Comparison of ENCODE assay signal across 1 cellular context in genomic region chr22:25027959-25028840, GRCh38.
TF ChIP-seq lines count a peak whose summit lies in the region.

No MANE protein-coding gene starts in this region.

TF ChIP-seq in H1, 55 proteins besides CTCF, POLR2A, EP300 and RAD21:
- TF ChIP-seq MAX (IDR thresholded peaks at IDR 0.05) (peak; percentile 44; the same call in 1 of the 2 replicates), KDM4A (IDR thresholded peaks at IDR 0.05; ENCODE audit: low read depth, low read length, severe bottlenecking) (no peak), HDAC6 (IDR thresholded peaks at IDR 0.05; ENCODE audit: low read depth, low read length) (no peak), TCF12 (IDR thresholded peaks at IDR 0.05; ENCODE audit: low read depth, low read length) (no peak), YY1 (IDR thresholded peaks at IDR 0.05; ENCODE audit: low read depth, low read length) (peak; percentile 83), CREB1 (IDR thresholded peaks at IDR 0.05) (no peak), EGR1 (IDR thresholded peaks at IDR 0.05; ENCODE audit: borderline replicate concordance, low read depth, low read length) (no peak)
TF ChIP-seq in H1: peak in this region for 2.
